Comparison of ENCODE assay signal across 23 cellular contexts in the genomic region with DNA sequence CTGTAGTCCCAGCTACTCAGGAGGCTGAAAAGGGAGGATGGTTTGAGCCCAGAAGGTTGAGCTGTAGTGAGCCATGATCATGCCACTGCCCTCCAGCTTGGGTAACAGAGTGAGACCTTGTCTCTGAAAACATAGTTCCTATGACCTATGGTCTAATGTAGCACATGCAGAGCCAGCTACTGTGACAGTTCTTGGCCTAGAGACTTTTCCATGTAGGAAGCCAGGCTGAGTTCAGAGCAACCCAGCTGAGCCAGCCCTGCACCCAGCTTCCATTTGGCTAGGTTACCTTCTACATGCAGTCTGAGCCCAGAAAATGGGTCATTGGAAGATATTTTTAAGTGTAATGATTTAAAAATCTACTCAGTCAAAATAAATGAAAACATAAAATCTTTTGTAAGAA.
"Had no signal": no experiment of that assay in that cellular context is flagged by ENCODE, and none has a peak within 500 bp of the region (broad histone marks: within the 10 kb centered on the region; RNA-seq: fewer than 3 reads in every experiment).

No MANE protein-coding gene starts in this region.

- H3K27ac ChIP-seq: HL-60, KMS-11, SJCRH30 had no signal

- H3K36me3 Mint-ChIP-seq: IgD-negative memory B cell had no signal

- DNase-seq: MV-4-11, NCI-H1048, NCI-H1105 treated with DMSO at 0.1 percent for 48 hours, NCI-H1417 treated with DMSO at 0.1 percent for 48 hours, NCI-H146, NCI-H1694 treated with DMSO at 0.1 percent for 48 hours, NCI-H1930, NCI-H2081, NCI-H2107, NCI-H226, NCI-H446, NCI-H510A, NCI-H524 treated with DMSO at 0.1 percent for 48 hours, NCI-H69, NCI-H774, RPMI8226, SHP77 treated with DMSO at 0.1 percent for 48 hours, SJCRH30 had no signal

- H3K36me3 ChIP-seq: SJCRH30 had no signal

- H3K4me3 ChIP-seq: K562, SJCRH30 had no signal

- H3K4me1 Mint-ChIP-seq: IgD-negative memory B cell had no signal

- ATAC-seq: K562, SK-N-SH treated with all-trans-retinoic acid at 6 μM for 48 hours had no signal

- H3K4me1 ChIP-seq: SJCRH30 had no signal

- H3K4me2 ChIP-seq: KMS-11 had no signal

- H3K9me3 ChIP-seq: SJCRH30 had no signal

- H3K9ac ChIP-seq: KMS-11 had no signal

- H3K4me3 Mint-ChIP-seq: IgD-negative memory B cell had no signal

- H3K27ac Mint-ChIP-seq: IgD-negative memory B cell had no signal
